In genomic region chr3:98589331-98589870, GRCh38 we compare ENCODE assay signal across 21 cellular contexts. TPM values are rescaled to one million over a fixed set of nuclear protein-coding genes. Genes with fewer than 3 reads are reported as not detected.
DNase-seq lines count a peak whose midpoint lies in the region; ATAC-seq and TF ChIP-seq lines count a peak whose summit lies in the region.
"Had no signal": no experiment of that assay in that cellular context is flagged by ENCODE, and none has a peak within 500 bp of the region (broad histone marks: within the 10 kb centered on the region; RNA-seq: fewer than 3 reads in every experiment).

No MANE protein-coding gene starts in this region.

- H3K4me1 Mint-ChIP-seq in memory B cell = peaks cover 24% of the 10 kb centered on the region

- H3K4me3 ChIP-seq in HCT116 (replicated peaks in 1 of 2; ENCODE audit: low read depth in 1 of 2, low read length in 2 of 2) (no peak overlapping the region), foreskin fibroblast (ENCODE audit: low read depth in 1 of 2, low read length in 2 of 2) (no peak overlapping the region)
- H3K4me3 ChIP-seq: BLaER1, PC-9, prostate gland had no signal

- H3K27me3 ChIP-seq in HCT116 (ENCODE audit: insufficient read depth, low read length) = no peaks in the 10 kb centered on the region
- H3K27me3 ChIP-seq: BLaER1 had no signal

- RAD21 ChIA-PET in HCT116 (lab: Charles Lee; ENCODE audit: low non-redundant PET in 1 of 2, low total read pairs in 2 of 2, uncharacterized antibody in 2 of 2, unreplicated experiment in 2 of 2) = no interaction called here

- intact Hi-C loops in HCT116 (cut with micrococcal nuclease) = loop anchor here (5.0 kb wide), 3 partner anchors 67 to 547 kb away; partner anchors contain the start of gene CLDND1
- intact Hi-C loops in posterior cingulate gyrus (cut with DNase I) = no loop called here

- peak overlapping the region; percentile 19 for H3K4me2 ChIP-seq in HCT116 (ENCODE audit: low read length)
- H3K4me2 ChIP-seq: BLaER1, PC-9 had no signal

- CTCF ChIA-PET in HCT116 (lab: Charles Lee) = interaction anchor here (1.0 to 4.4 kb wide), 3 partner anchors 12 to 228 kb away, joined by 3 to 24 read pairs (median 3); no protein-coding TSS in a partner anchor

- peaks cover 67 to 87% of the 10 kb centered on the region in 2 experiments for H3K4me1 ChIP-seq in HCT116 (ENCODE audit: control insufficient read depth in 1 of 2, insufficient read depth in 2 of 2, low read length in 2 of 2)
- H3K4me1 ChIP-seq: prostate gland had no signal

- no peak for DNase-seq in activated CD4-positive, CD25-positive, alpha-beta regulatory T cell treated with anti-CD3 and anti-CD28 coated beads, Interleukin-2, amount 50 U/mL, for 72 hours
- DNase-seq in HCT116 (ENCODE audit: low read depth, low spot score) = no peak
- DNase-seq in amniotic epithelial cell (ENCODE audit: low read depth) = peak; percentile 37
- no peak for DNase-seq in memory B cell (ENCODE audit: low spot score in 2 of 2)
- no peak for DNase-seq in foreskin fibroblast
- no peak for DNase-seq in posterior cingulate gyrus
- DNase-seq: activated T-cell treated with anti-CD3 and anti-CD28 coated beads for 4 hours; Karpas-422; naive thymus-derived CD4-positive, alpha-beta T cell; NCI-H1105 treated with DMSO at 0.1 percent for 48 hours; NCI-H69; PC-9; T1000 had no signal

- H3K36me3 Mint-ChIP-seq in memory B cell = peaks cover 4% of the 10 kb centered on the region

- H3K9me3 Mint-ChIP-seq in memory B cell = no peaks in the 10 kb centered on the region
- H3K9me3 Mint-ChIP-seq: naive thymus-derived CD4-positive, alpha-beta T cell had no signal

- H3K9me2 ChIP-seq in HCT116 (ENCODE audit: insufficient read depth) = no peaks in the 10 kb centered on the region

- no peak for TF ChIP-seq RAD21 in HCT116 (IDR thresholded peaks at IDR 0.05; ENCODE audit: low read depth)

- no peaks in the 10 kb centered on the region for H3K27me3 Mint-ChIP-seq in memory B cell
- H3K27me3 Mint-ChIP-seq: naive thymus-derived CD4-positive, alpha-beta T cell had no signal

- H3K27ac Mint-ChIP-seq in memory B cell = peak overlapping the region; percentile 7

- TF ChIP-seq CTCF in HCT116 (IDR thresholded peaks at IDR 0.05 in 2 of 3, conservative IDR thresholded peaks at IDR 0.05 in 1 of 3; ENCODE audit: borderline replicate concordance in 1 of 3, insufficient read depth in 1 of 3, low read depth in 2 of 3, low read length in 2 of 3) (no peak), foreskin fibroblast (IDR thresholded peaks at IDR 0.05; ENCODE audit: low read depth, low read length) (no peak)

- H3K79me2 ChIP-seq in HCT116 (ENCODE audit: insufficient read depth, low read length) = peaks cover 91% of the 10 kb centered on the region

- H3K9ac ChIP-seq in HCT116 (ENCODE audit: low read length) = no peak overlapping the region
- H3K9ac ChIP-seq: BLaER1 had no signal

- no peak for TF ChIP-seq POLR2A in HCT116 (IDR thresholded peaks at IDR 0.05; ENCODE audit: borderline replicate concordance, extremely low read depth, insufficient read depth, insufficient read length)

- peaks cover 44 to 59% of the 10 kb centered on the region in 2 experiments for H3K36me3 ChIP-seq in HCT116 (ENCODE audit: control insufficient read depth in 1 of 2, insufficient read depth in 2 of 2, low read length in 2 of 2)
- H3K36me3 ChIP-seq: prostate gland had no signal

- H3K9me3 ChIP-seq in HCT116 (ENCODE audit: control insufficient read depth in 1 of 2, insufficient read depth in 1 of 2, low read depth in 1 of 2, low read length in 2 of 2) = no peaks in the 10 kb centered on the region
- H3K9me3 ChIP-seq: BLaER1, prostate gland had no signal

- H2AFZ ChIP-seq in HCT116 (ENCODE audit: low read depth, low read length, poor library complexity, severe bottlenecking) = no peak overlapping the region
- H2AFZ ChIP-seq: PC-9 had no signal

- H3K27ac ChIP-seq in HCT116 (ENCODE audit: low read depth, low read length) = peak overlapping the region; percentile 93
- H3K27ac ChIP-seq: BLaER1, PC-9, prostate gland had no signal

- peaks cover 7% of the 10 kb centered on the region; the same call in 1 of the 2 replicates for H4K20me1 ChIP-seq in HCT116 (ENCODE audit: insufficient read depth)

- no peak overlapping the region for H3K4me3 Mint-ChIP-seq in memory B cell

- POLR2A ChIA-PET in HCT116 (lab: Charles Lee) = no interaction called here

- peak; percentile 1 to 4 for ATAC-seq in activated CD4-positive, CD25-positive, alpha-beta regulatory T cell treated with anti-CD3 and anti-CD28 coated beads, Interleukin-2, amount 50 U/mL, for 24 hours
- ATAC-seq in HCT116 = no peak
- ATAC-seq in memory B cell (ENCODE audit: low read depth) = no peak
- no peak for ATAC-seq in HG03159 (IDR thresholded peaks at IDR 0.05; ENCODE audit: unreplicated experiment)
- ATAC-seq: naive thymus-derived CD4-positive, alpha-beta T cell had no signal

- BruUV-seq in HCT116 (replicated peaks; lab: Mats Ljungman, UMichigan) = no TSS peak

TF ChIP-seq in HCT116, 20 proteins besides CTCF, POLR2A, EP300 and RAD21:
- no peak for TF ChIP-seq ELF1 (IDR thresholded peaks at IDR 0.05; ENCODE audit: borderline replicate concordance, low read depth)
- peak; percentile 33; the same call in 1 of the 2 replicates for TF ChIP-seq POLR2AphosphoS5 (IDR thresholded peaks at IDR 0.05; ENCODE audit: low read depth, low read length)
- no peak for TF ChIP-seq EGR1 (IDR thresholded peaks at IDR 0.05; ENCODE audit: low read depth)

RNA-seq across cellular contexts. Expression of gene CPOX, which starts 4.0 kb away (rescaled TPM):
- total RNA-seq in HCT116 (2021; ENCODE audit: unreplicated experiment) = 353 TPM
- 117 and 129 TPM in 2 replicates for polyA plus RNA-seq in HCT116 (2012)

RNA-seq across cellular contexts. Expression of gene GPR15, which starts 57.6 kb away (rescaled TPM):
- total RNA-seq in HCT116 (2021; ENCODE audit: unreplicated experiment) = 1.1 TPM
- polyA plus RNA-seq in HCT116 (2012) = 1.1 and 1.6 TPM in 2 replicates
- total RNA-seq: A172, bronchial epithelial cell, G401, lung microvascular endothelial cell, PC-9, prostate gland had no signal

Comparison
In these comparisons a context has a peak if more than half of its experiments do, and no peak if none do; other contexts are left out.
1. ATAC-seq: peak in activated CD4-positive, CD25-positive, alpha-beta regulatory T cell treated with anti-CD3 and anti-CD28 coated beads, Interleukin-2, amount 50 U/mL, for 24 hours (2 of 2); none in HCT116 (single experiment), memory B cell (single experiment) and HG03159 (single experiment).